In genomic region chr16:83932304-83932703, GRCh38 we compare ENCODE assay signal across 32 cellular contexts. TPM values are rescaled to one million over a fixed set of nuclear protein-coding genes. Genes with fewer than 3 reads are reported as not detected.
"Had no signal": no experiment of that assay in that cellular context is flagged by ENCODE, and none has a peak within 500 bp of the region (broad histone marks: within the 10 kb centered on the region; RNA-seq: fewer than 3 reads in every experiment).

No MANE protein-coding gene starts in this region.

- DNase-seq: activated CD4-positive, alpha-beta memory T cell treated with anti-CD3 and anti-CD28 coated beads, Interleukin-2, amount 10 ng/mL, durations not matched to agents 7 days and 5 days; activated CD4-positive, alpha-beta T cell treated with anti-CD3 and anti-CD28 coated beads for 1 hour; activated CD4-positive, alpha-beta T cell treated with anti-CD3 and anti-CD28 coated beads for 4 hours; activated CD4-positive, alpha-beta T cell treated with anti-CD3 and anti-CD28 coated beads, Interleukin-2, amount 10 ng/mL, durations not matched to agents 7 days and 5 days; activated CD4-positive, alpha-beta T cell treated with anti-CD3 and anti-CD28 coated beads, Interleukin-2, amount 50 U/mL, for 4 hours; activated CD8-positive, alpha-beta memory T cell treated with anti-CD3 and anti-CD28 coated beads, Interleukin-2, amount 50 U/mL, for 48 hours; activated gamma-delta T cell; activated naive CD4-positive, alpha-beta T cell; activated naive CD4-positive, alpha-beta T cell treated with anti-CD3 and anti-CD28 coated beads, Interleukin-2, amount 10 ng/mL, durations not matched to agents 7 days and 5 days; activated naive CD8-positive, alpha-beta T cell treated with anti-CD3 and anti-CD28 coated beads, Interleukin-2, amount 10 ng/mL, durations not matched to agents 7 days and 5 days; activated T-cell treated with anti-CD3 and anti-CD28 coated beads for 4 hours; activated T-cell treated with anti-CD3 and anti-CD28 coated beads, Interleukin-2, amount 50 U/mL, for 24 hours; activated T-cell treated with anti-CD3 and anti-CD28 coated beads, Interleukin-2, amount 50 U/mL, for 72 hours; central memory CD4-positive, alpha-beta T cell; cerebellar nuclear complex; dorsolateral prefrontal cortex; effector memory CD4-positive, alpha-beta T cell; erythroblast; foreskin keratinocyte; gastrocnemius medialis; glutamatergic neuron; heart left ventricle; T-helper 2 cell had no signal

- H3K4me3 Mint-ChIP-seq: activated CD4-positive, alpha-beta memory T cell treated with anti-CD3 and anti-CD28 coated beads, Interleukin-2, amount 10 ng/mL, durations not matched to agents 7 days and 5 days; activated CD4-positive, alpha-beta T cell treated with anti-CD3 and anti-CD28 coated beads, Interleukin-2, amount 10 ng/mL, durations not matched to agents 7 days and 5 days; activated naive CD4-positive, alpha-beta T cell treated with anti-CD3 and anti-CD28 coated beads, Interleukin-2, amount 10 ng/mL, durations not matched to agents 7 days and 5 days; activated naive CD8-positive, alpha-beta T cell treated with anti-CD3 and anti-CD28 coated beads, Interleukin-2, amount 10 ng/mL, durations not matched to agents 7 days and 5 days; activated T-cell treated with anti-CD3 and anti-CD28 coated beads, Interleukin-2, amount 50 U/mL, for 24 hours; activated T-cell treated with anti-CD3 and anti-CD28 coated beads, Interleukin-2, amount 50 U/mL, for 72 hours; brain; dendritic cell treated with granulocyte-macrophage colony-stimulating factor and Interleukin-4, amounts not matched to agents 40 ng/mL and 50 ng/mL, for 4 days had no signal

- H3K27me3 Mint-ChIP-seq: activated CD4-positive, alpha-beta memory T cell treated with anti-CD3 and anti-CD28 coated beads, Interleukin-2, amount 10 ng/mL, durations not matched to agents 7 days and 5 days; activated CD4-positive, alpha-beta T cell treated with anti-CD3 and anti-CD28 coated beads, Interleukin-2, amount 10 ng/mL, durations not matched to agents 7 days and 5 days; activated naive CD4-positive, alpha-beta T cell treated with anti-CD3 and anti-CD28 coated beads, Interleukin-2, amount 10 ng/mL, durations not matched to agents 7 days and 5 days; activated naive CD8-positive, alpha-beta T cell treated with anti-CD3 and anti-CD28 coated beads, Interleukin-2, amount 10 ng/mL, durations not matched to agents 7 days and 5 days; activated T-cell treated with anti-CD3 and anti-CD28 coated beads, Interleukin-2, amount 50 U/mL, for 24 hours; brain had no signal

- H3K4me1 ChIP-seq: ascending aorta, breast epithelium had no signal

- ATAC-seq: activated naive CD4-positive, alpha-beta T cell treated with anti-CD3 and anti-CD28 coated beads, Interleukin-2, amount 50 U/mL, for 72 hours; foreskin keratinocyte; gastrocnemius medialis; heart left ventricle had no signal

- H3K27ac ChIP-seq: ascending aorta, breast epithelium, cardiac muscle cell, coronary artery, dorsolateral prefrontal cortex, esophagus muscularis mucosa, foreskin keratinocyte, gastrocnemius medialis, heart left ventricle had no signal

- H3K27ac Mint-ChIP-seq: activated CD4-positive, alpha-beta memory T cell treated with anti-CD3 and anti-CD28 coated beads, Interleukin-2, amount 10 ng/mL, durations not matched to agents 7 days and 5 days; activated CD4-positive, alpha-beta T cell treated with anti-CD3 and anti-CD28 coated beads, Interleukin-2, amount 10 ng/mL, durations not matched to agents 7 days and 5 days; activated naive CD4-positive, alpha-beta T cell treated with anti-CD3 and anti-CD28 coated beads, Interleukin-2, amount 10 ng/mL, durations not matched to agents 7 days and 5 days; activated naive CD4-positive, alpha-beta T cell treated with anti-CD3 and anti-CD28 coated beads, Interleukin-2, amount 50 U/mL, for 72 hours; activated naive CD8-positive, alpha-beta T cell treated with anti-CD3 and anti-CD28 coated beads, Interleukin-2, amount 10 ng/mL, durations not matched to agents 7 days and 5 days; activated T-cell treated with anti-CD3 and anti-CD28 coated beads, Interleukin-2, amount 50 U/mL, for 24 hours; activated T-cell treated with anti-CD3 and anti-CD28 coated beads, Interleukin-2, amount 50 U/mL, for 72 hours; brain; dendritic cell treated with granulocyte-macrophage colony-stimulating factor and Interleukin-4, amounts not matched to agents 40 ng/mL and 50 ng/mL, for 4 days had no signal

- H3K4me3 ChIP-seq: ascending aorta, breast epithelium, cardiac muscle cell, coronary artery, dorsolateral prefrontal cortex, esophagus muscularis mucosa, gastrocnemius medialis, heart left ventricle had no signal

- H3K9me3 ChIP-seq: ascending aorta, breast epithelium, esophagus muscularis mucosa, gastrocnemius medialis, heart left ventricle had no signal

- H3K36me3 Mint-ChIP-seq: activated naive CD4-positive, alpha-beta T cell treated with anti-CD3 and anti-CD28 coated beads, Interleukin-2, amount 10 ng/mL, durations not matched to agents 7 days and 5 days; activated naive CD4-positive, alpha-beta T cell treated with anti-CD3 and anti-CD28 coated beads, Interleukin-2, amount 50 U/mL, for 72 hours; activated naive CD8-positive, alpha-beta T cell treated with anti-CD3 and anti-CD28 coated beads, Interleukin-2, amount 10 ng/mL, durations not matched to agents 7 days and 5 days had no signal

- H3K4me1 Mint-ChIP-seq: activated CD4-positive, alpha-beta memory T cell treated with anti-CD3 and anti-CD28 coated beads, Interleukin-2, amount 10 ng/mL, durations not matched to agents 7 days and 5 days; activated CD4-positive, alpha-beta T cell treated with anti-CD3 and anti-CD28 coated beads, Interleukin-2, amount 10 ng/mL, durations not matched to agents 7 days and 5 days; activated naive CD4-positive, alpha-beta T cell treated with anti-CD3 and anti-CD28 coated beads, Interleukin-2, amount 10 ng/mL, durations not matched to agents 7 days and 5 days had no signal

- H3K36me3 ChIP-seq: breast epithelium, cardiac muscle cell, gastrocnemius medialis had no signal

- H3K27me3 ChIP-seq: ascending aorta, breast epithelium, cardiac muscle cell, dorsolateral prefrontal cortex, esophagus muscularis mucosa, gastrocnemius medialis, heart left ventricle had no signal

- H3K9me3 Mint-ChIP-seq: activated CD4-positive, alpha-beta memory T cell treated with anti-CD3 and anti-CD28 coated beads, Interleukin-2, amount 10 ng/mL, durations not matched to agents 7 days and 5 days; activated CD4-positive, alpha-beta T cell treated with anti-CD3 and anti-CD28 coated beads, Interleukin-2, amount 10 ng/mL, durations not matched to agents 7 days and 5 days; activated naive CD4-positive, alpha-beta T cell treated with anti-CD3 and anti-CD28 coated beads, Interleukin-2, amount 10 ng/mL, durations not matched to agents 7 days and 5 days; activated naive CD4-positive, alpha-beta T cell treated with anti-CD3 and anti-CD28 coated beads, Interleukin-2, amount 50 U/mL, for 72 hours; activated naive CD8-positive, alpha-beta T cell treated with anti-CD3 and anti-CD28 coated beads, Interleukin-2, amount 10 ng/mL, durations not matched to agents 7 days and 5 days; activated T-cell treated with anti-CD3 and anti-CD28 coated beads, Interleukin-2, amount 50 U/mL, for 24 hours; activated T-cell treated with anti-CD3 and anti-CD28 coated beads, Interleukin-2, amount 50 U/mL, for 72 hours; dendritic cell treated with granulocyte-macrophage colony-stimulating factor and Interleukin-4, amounts not matched to agents 40 ng/mL and 50 ng/mL, for 4 days had no signal

RNA-seq across cellular contexts. Expression of gene NECAB2, which starts 35.7 kb away (rescaled TPM):
- total RNA-seq: activated CD4-positive, alpha-beta memory T cell treated with anti-CD3 and anti-CD28 coated beads, Interleukin-2, amount 10 ng/mL, durations not matched to agents 7 days and 5 days; activated CD4-positive, alpha-beta T cell treated with anti-CD3 and anti-CD28 coated beads, Interleukin-2, amount 10 ng/mL, durations not matched to agents 7 days and 5 days; activated naive CD4-positive, alpha-beta T cell treated with anti-CD3 and anti-CD28 coated beads, Interleukin-2, amount 50 U/mL, for 72 hours; activated naive CD8-positive, alpha-beta T cell treated with anti-CD3 and anti-CD28 coated beads, Interleukin-2, amount 10 ng/mL, durations not matched to agents 7 days and 5 days; ascending aorta; esophagus muscularis mucosa; foreskin keratinocyte; gastrocnemius medialis; T-helper 1 cell treated with Interleukin-12 subunit alpha and Interleukin-12 subunit beta and Interleukin-4 antibody, amounts not matched to agents 30 ng/mL and 1 ng/mL, for 36 hours had no signal
- polyA plus RNA-seq: foreskin keratinocyte had no signal
